9 cellular contexts compared by ENCODE assay signal in the genomic region with DNA sequence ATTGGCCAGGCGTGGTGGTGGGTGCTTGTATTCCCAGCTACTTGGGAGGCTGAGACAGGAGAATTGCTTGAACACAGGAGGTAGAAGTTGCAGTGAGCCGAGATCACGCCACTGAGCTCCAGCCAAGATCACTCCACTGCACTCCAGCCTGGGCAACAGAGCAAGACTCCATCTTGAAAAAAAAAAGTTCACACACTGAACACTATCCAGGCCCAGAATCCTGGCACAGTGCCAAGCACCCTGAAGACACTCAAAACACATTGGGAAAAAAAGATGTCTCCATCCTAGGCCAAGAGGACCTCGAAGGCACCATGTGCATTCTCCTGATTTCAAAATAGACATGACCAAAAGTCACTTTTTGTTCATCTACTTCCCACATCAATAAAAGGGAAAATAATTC. TPM values are rescaled to one million over a fixed set of nuclear protein-coding genes. Genes with fewer than 3 reads are reported as not detected.
DNase-seq lines count a peak whose midpoint lies in the region; ATAC-seq and TF ChIP-seq lines count a peak whose summit lies in the region.
"Had no signal": no experiment of that assay in that cellular context is flagged by ENCODE, and none has a peak within 500 bp of the region (broad histone marks: within the 10 kb centered on the region; RNA-seq: fewer than 3 reads in every experiment).

No MANE protein-coding gene starts in this region.

- H3K56ac ChIP-seq in IMR-90 (ENCODE audit: extremely low read depth, insufficient read depth, low read length): no peak overlapping the region

- no peaks in the 10 kb centered on the region for H3K9me3 ChIP-seq in CD4-positive, CD25-positive, alpha-beta regulatory T cell (ENCODE audit: control insufficient read depth in 2 of 2, low read length in 2 of 2)
- H3K9me3 ChIP-seq in IMR-90 (ENCODE audit: control insufficient read depth, insufficient read depth, low read length): no peaks in the 10 kb centered on the region
- H3K9me3 ChIP-seq in neutrophil: no peaks in the 10 kb centered on the region

- intact Hi-C loops in IMR-90 (cut with micrococcal nuclease): no loop called here

- peaks cover 40% of the 10 kb centered on the region for H4K20me1 ChIP-seq in IMR-90 (ENCODE audit: insufficient read depth, low read length)

- peaks cover 16% of the 10 kb centered on the region for H3K4me1 ChIP-seq in CD4-positive, CD25-positive, alpha-beta regulatory T cell (ENCODE audit: control insufficient read depth, insufficient read depth, low read length, poor library complexity, severe bottlenecking)
- H3K4me1 ChIP-seq in IMR-90 (ENCODE audit: control insufficient read depth, insufficient read depth, low read length) (peaks cover 37% of the 10 kb centered on the region), neutrophil (ENCODE audit: control insufficient read depth in 1 of 2, insufficient read depth in 1 of 2, low read depth in 1 of 2, low read length in 1 of 2) (peaks cover 100% of the 10 kb centered on the region in 2 experiments)

- 0 out of 3 replicates have a peak overlapping the region, but pooled peaks have one; percentile 53 for H2BK15ac ChIP-seq in IMR-90 (ENCODE audit: low read depth, low read length)

- H3K9me3 Mint-ChIP-seq in CD4-positive, CD25-positive, alpha-beta regulatory T cell: peaks cover 0 to 1% (median 0%) of the 10 kb centered on the region in 7 donors
- no peaks in the 10 kb centered on the region for H3K9me3 Mint-ChIP-seq in effector memory CD8-positive, alpha-beta T cell
- H3K9me3 Mint-ChIP-seq in T-helper 2 cell treated with Interferon-gamma antibody and Interleukin-4, amounts not matched to agents 5 μg/mL and 100 μg/mL, for 36 hours: no peaks in the 10 kb centered on the region

- peaks cover 50% of the 10 kb centered on the region for H3K9me1 ChIP-seq in IMR-90 (ENCODE audit: insufficient read depth, low read length)

- peak overlapping the region; percentile 57; the same call in 1 of the 2 replicates for H2BK20ac ChIP-seq in IMR-90 (ENCODE audit: low read depth, low read length)

- POLR2A ChIA-PET in IMR-90 (lab: Charles Lee; ENCODE audit: unreplicated experiment): no interaction called here

- no peak overlapping the region for H4K91ac ChIP-seq in IMR-90 (ENCODE audit: insufficient read depth, low read depth, low read length)

- H3K4me1 Mint-ChIP-seq in CD4-positive, CD25-positive, alpha-beta regulatory T cell: peaks cover 6 to 45% (median 31%) of the 10 kb centered on the region in 4 donors
- peaks cover 31 to 33% of the 10 kb centered on the region in 2 donors for H3K4me1 Mint-ChIP-seq in effector memory CD8-positive, alpha-beta T cell (ENCODE audit: low read depth in 2 of 2)
- peaks cover 31% of the 10 kb centered on the region for H3K4me1 Mint-ChIP-seq in T-helper 2 cell treated with Interferon-gamma antibody and Interleukin-4, amounts not matched to agents 5 μg/mL and 100 μg/mL, for 36 hours (ENCODE audit: low read depth)

- no peak overlapping the region for H2AK5ac ChIP-seq in IMR-90 (ENCODE audit: low read depth, low read length)

- no peak overlapping the region for H2AFZ ChIP-seq in IMR-90 (replicated peaks; ENCODE audit: low read length, poor library complexity)

- peak overlapping the region; percentile 33; the same call in 1 of the 2 replicates for H2BK120ac ChIP-seq in IMR-90 (ENCODE audit: low read depth, low read length)

- no peak overlapping the region for H3K4me3 Mint-ChIP-seq in CD4-positive, CD25-positive, alpha-beta regulatory T cell
- H3K4me3 Mint-ChIP-seq in effector memory CD8-positive, alpha-beta T cell: no peak overlapping the region
- H3K4me3 Mint-ChIP-seq in T-helper 2 cell treated with Interferon-gamma antibody and Interleukin-4, amounts not matched to agents 5 μg/mL and 100 μg/mL, for 36 hours: no peak overlapping the region

- H3K36me3 Mint-ChIP-seq in CD4-positive, CD25-positive, alpha-beta regulatory T cell: peaks cover 16% of the 10 kb centered on the region
- peaks cover 10% of the 10 kb centered on the region for H3K36me3 Mint-ChIP-seq in effector memory CD8-positive, alpha-beta T cell (ENCODE audit: insufficient read depth)
- H3K36me3 Mint-ChIP-seq in T-helper 2 cell treated with Interferon-gamma antibody and Interleukin-4, amounts not matched to agents 5 μg/mL and 100 μg/mL, for 36 hours (ENCODE audit: low read depth): peaks cover 17% of the 10 kb centered on the region

- H2BK5ac ChIP-seq in IMR-90 (ENCODE audit: low read depth, low read length, poor library complexity, severe bottlenecking): no peak overlapping the region

- no peak overlapping the region for H4K8ac ChIP-seq in IMR-90 (ENCODE audit: low read depth in 2 of 2, low read length in 2 of 2)

- H3K79me1 ChIP-seq in IMR-90 (ENCODE audit: low read depth in 1 of 2, low read length in 2 of 2): peaks cover 29 to 86% of the 10 kb centered on the region in 2 experiments

- in situ Hi-C loops in IMR-90 (cut with MboI; ENCODE audit: low sequenced_read_pairs): loop anchor here (5.0 kb wide), 1 partner anchor 36 kb away; no protein-coding TSS in a partner anchor

- peak overlapping the region; percentile 53 to 88 (median 60) for H3K27ac Mint-ChIP-seq in CD4-positive, CD25-positive, alpha-beta regulatory T cell
- peak overlapping the region; percentile 7 to 15 for H3K27ac Mint-ChIP-seq in effector memory CD8-positive, alpha-beta T cell
- no peak overlapping the region for H3K27ac Mint-ChIP-seq in T-helper 2 cell treated with Interferon-gamma antibody and Interleukin-4, amounts not matched to agents 5 μg/mL and 100 μg/mL, for 36 hours

- H3K27ac ChIP-seq in CD4-positive, CD25-positive, alpha-beta regulatory T cell (ENCODE audit: insufficient read depth, low read length, poor library complexity, severe bottlenecking): no peak overlapping the region
- no peak overlapping the region for H3K27ac ChIP-seq in IMR-90 (ENCODE audit: insufficient read depth, low read length)
- peak overlapping the region; percentile 91 for H3K27ac ChIP-seq in neutrophil

- CTCF ChIA-PET in IMR-90 (lab: Yijun Ruan, JAX): no interaction called here

- peak overlapping the region; percentile 87; the same call in 1 of the 2 replicates for H3K4ac ChIP-seq in IMR-90 (ENCODE audit: low read depth, low read length)

- ATAC-seq in CD4-positive, CD25-positive, alpha-beta regulatory T cell (ENCODE audit: low read depth in 2 of 2): no peak
- ATAC-seq in IMR-90 (ENCODE audit: low read depth): no peak
- ATAC-seq in effector memory CD8-positive, alpha-beta T cell (replicated peaks): no peak

- dilution Hi-C loops in IMR-90 (cut with HindIII; ENCODE audit: low sequenced_read_pairs, unreplicated experiment): no loop called here

- H3K18ac ChIP-seq in IMR-90 (ENCODE audit: low read depth, low read length): no peak overlapping the region

- no peaks in the 10 kb centered on the region for H3K36me3 ChIP-seq in CD4-positive, CD25-positive, alpha-beta regulatory T cell (ENCODE audit: control insufficient read depth, insufficient read depth, low read length)
- H3K36me3 ChIP-seq in IMR-90 (ENCODE audit: control insufficient read depth, insufficient read depth, low read length) (peaks cover 3% of the 10 kb centered on the region; the same call in 1 of the 2 replicates), neutrophil (peaks cover 7% of the 10 kb centered on the region)

- H3K9ac ChIP-seq in IMR-90 (ENCODE audit: low read depth, low read length): no peak overlapping the region

- TF ChIP-seq POLR2A in IMR-90 (IDR thresholded peaks at IDR 0.05; ENCODE audit: low read depth, low read length): no peak

- no TSS peak for BruUV-seq in IMR-90 (replicated peaks; lab: Mats Ljungman, UMichigan)

- H3K27me3 ChIP-seq in CD4-positive, CD25-positive, alpha-beta regulatory T cell (ENCODE audit: control insufficient read depth, insufficient read depth, low read length): no peaks in the 10 kb centered on the region
- no peaks in the 10 kb centered on the region for H3K27me3 ChIP-seq in IMR-90 (ENCODE audit: control insufficient read depth, insufficient read depth, low read length)
- H3K27me3 ChIP-seq in neutrophil: no peaks in the 10 kb centered on the region

- peak overlapping the region; percentile 48; the same call in 1 of the 2 replicates for H3K23ac ChIP-seq in IMR-90 (ENCODE audit: low read depth, low read length)

- H3K14ac ChIP-seq in IMR-90 (replicated peaks; ENCODE audit: low read depth, low read length): peak overlapping the region; percentile 48; the same call in 1 of the 2 replicates

- H3K4me2 ChIP-seq in IMR-90 (ENCODE audit: low read depth, low read length): no peak overlapping the region

- H3K27me3 Mint-ChIP-seq in CD4-positive, CD25-positive, alpha-beta regulatory T cell: no peaks in the 10 kb centered on the region
- H3K27me3 Mint-ChIP-seq in effector memory CD8-positive, alpha-beta T cell: no peaks in the 10 kb centered on the region
- no peaks in the 10 kb centered on the region for H3K27me3 Mint-ChIP-seq in T-helper 2 cell treated with Interferon-gamma antibody and Interleukin-4, amounts not matched to agents 5 μg/mL and 100 μg/mL, for 36 hours (ENCODE audit: low read depth)

- no peak overlapping the region for H3K4me3 ChIP-seq in CD4-positive, CD25-positive, alpha-beta regulatory T cell (ENCODE audit: low read depth, low read length)
- H3K4me3 ChIP-seq in IMR-90 (ENCODE audit: insufficient read depth, low read depth, low read length): no peak overlapping the region
- peak overlapping the region; percentile 21 to 50 for H3K4me3 ChIP-seq in neutrophil (ENCODE audit: low read depth in 1 of 2, low read length in 1 of 2)

- no peak for TF ChIP-seq RAD21 in IMR-90 (IDR thresholded peaks at IDR 0.05; ENCODE audit: low read length)

- no peak overlapping the region for H2AK9ac ChIP-seq in IMR-90 (replicated peaks; ENCODE audit: low read depth, low read length, poor library complexity)

- DNase-seq in CD4-positive, CD25-positive, alpha-beta regulatory T cell: no peak
- DNase-seq in IMR-90 (no peak), islet precursor cell (no peak), NCI-H524 treated with DMSO at 0.1 percent for 48 hours (lab: John Stamatoyannopoulos, UW) (no peak)
- no peak for DNase-seq in effector memory CD8-positive, alpha-beta T cell
- DNase-seq in T-helper 2 cell treated with Interferon-gamma antibody and Interleukin-4, amounts not matched to agents 5 μg/mL and 100 μg/mL, for 36 hours (ENCODE audit: low spot score): no peak
- DNase-seq: hippocampal formation, NCI-H2227 treated with DMSO at 0.1 percent for 48 hours had no signal

- no peak overlapping the region for H4K5ac ChIP-seq in IMR-90 (ENCODE audit: low read depth, low read length)

- 100% methylated on average over 2 of the region's 4 CpGs; no CpG with 5 or more reads in 1 of the 2 experiments for WGBS in IMR-90 (ENCODE audit: extremely low coverage in 2 of 2, insufficient read length in 1 of 2), 2 experiments

- TF ChIP-seq CTCF in IMR-90 (conservative IDR thresholded peaks at IDR 0.05; ENCODE audit: low read depth, low read length): no peak
- no peak for TF ChIP-seq CTCF in neutrophil (IDR thresholded peaks at IDR 0.05)

RNA-seq across cellular contexts. Expression of gene SLC9A1, which starts 38.7 kb away (rescaled TPM):
- total RNA-seq in CD4-positive, CD25-positive, alpha-beta regulatory T cell: 32.3 TPM
- 1 to 10 TPM; 5.4 to 8.7 (median 7.0) TPM for polyA plus RNA-seq in CD4-positive, CD25-positive, alpha-beta regulatory T cell
- 1.9 and 2.0 TPM in 2 replicates for total RNA-seq in IMR-90 (2012; rRNA removed)
- 20.5 and 21.2 TPM in 2 replicates for polyA plus RNA-seq in IMR-90 (2012; rRNA removed)
- polyA plus RNA-seq in IMR-90 (2012; cell fraction: cytosol; rRNA removed): 14.3 and 19.8 TPM in 2 replicates
- 30.7 and 36.7 TPM in 2 replicates for polyA plus RNA-seq in IMR-90 (2012; cell fraction: nucleus; rRNA removed; ENCODE audit: low replicate concordance)

Comparison
In these comparisons a context has a peak if more than half of its experiments do, and no peak if none do; other contexts are left out.
1. H3K4me3 ChIP-seq: peak in neutrophil (2 of 2); none in CD4-positive, CD25-positive, alpha-beta regulatory T cell (single experiment) and IMR-90 (single experiment).
2. RNA of gene SLC9A1, which starts 38.7 kb away (total RNA-seq): 32.3 TPM in CD4-positive, CD25-positive, alpha-beta regulatory T cell (single experiment); 1.9 to 2.0 TPM in IMR-90; every median in the first group is over 10 times any median in the second.